In genomic region chr7:73770002-73770859, GRCh38 we compare ENCODE assay signal across 8 cellular contexts. TPM values are rescaled to one million over a fixed set of nuclear protein-coding genes. Genes with fewer than 3 reads are reported as not detected.
DNase-seq lines count a peak whose midpoint lies in the region; ATAC-seq and TF ChIP-seq lines count a peak whose summit lies in the region.

Gene CLDN3, minus strand, starts transcription at chr7:73770270. Its CDS starts 221 bp downstream, at chr7:73770049.

- peaks cover 0 to 4% (median 3%) of the 10 kb centered on the region in 5 experiments for H3K9me3 Mint-ChIP-seq in brain

- H3K27ac Mint-ChIP-seq in brain = peak within 1 kb of the TSS in 2 of 5 experiments; percentile 22 to 45

- intact Hi-C loops in right lobe of liver (cut with DNase I) (no loop called here), posterior vena cava (cut with DNase I) (no loop called here)

- TF ChIP-seq CTCF in brain (conservative IDR thresholded peaks at IDR 0.05) (no peak), right lobe of liver (IDR thresholded peaks at IDR 0.05) (no peak)

- DNase-seq in DMS 273 (lab: John Stamatoyannopoulos, UW; ENCODE audit: unreplicated experiment) = peak; percentile 82
- no peak for DNase-seq in DMS 273 treated with DMSO at 0.1 percent for 48 hours (lab: John Stamatoyannopoulos, UW)
- peak; percentile 94 for DNase-seq in NCI-H510A treated with DMSO at 0.1 percent for 48 hours (lab: John Stamatoyannopoulos, UW)
- DNase-seq in right lobe of liver = peak; percentile 95 to 98 (median 97)
- DNase-seq in ureter (ENCODE audit: low spot score) = peak; percentile 57
- DNase-seq in anterior cingulate cortex (lab: John Stamatoyannopoulos, UW) = no peak
- no peak for DNase-seq in posterior vena cava (ENCODE audit: low spot score)

- peaks cover 0 to 34% (median 12%) of the 10 kb centered on the region in 4 donors for H3K4me1 ChIP-seq in right lobe of liver

- WGBS in right lobe of liver (ENCODE audit: insufficient coverage, low coverage, low lambda C conversion rate, missing lambda C conversion rate) = 0% methylated on average over 4 of the region's 82 CpGs

- peaks cover 39% of the 10 kb centered on the region for H3K27me3 Mint-ChIP-seq in brain

- no peaks in the 10 kb centered on the region for H3K36me3 Mint-ChIP-seq in brain

- H3K27ac ChIP-seq in right lobe of liver = peak within 1 kb of the TSS; percentile 73 to 82 (median 78)

- H3K9me3 ChIP-seq in right lobe of liver = no peaks in the 10 kb centered on the region

- H3K36me3 ChIP-seq in right lobe of liver = no peaks in the 10 kb centered on the region

- peak within 1 kb of the TSS; percentile 43 to 66 (median 60) for H3K4me3 ChIP-seq in right lobe of liver

- H3K4me3 Mint-ChIP-seq in brain = peak within 1 kb of the TSS; percentile 70 to 80 (median 75)

- ATAC-seq in right lobe of liver = peak; percentile 87 to 95 (median 90)

- H3K4me1 Mint-ChIP-seq in brain = peaks cover 4% of the 10 kb centered on the region

- H3K27me3 ChIP-seq in right lobe of liver = no peaks in the 10 kb centered on the region

- peak; percentile 89 for TF ChIP-seq POLR2A in right lobe of liver (IDR thresholded peaks at IDR 0.05)

RNA-seq across cellular contexts. Expression of gene CLDN3, which starts in this region (rescaled TPM):
- polyA plus RNA-seq in brain (ENCODE audit: insufficient read depth, low read depth, low replicate concordance) = 116 TPM
- total RNA-seq in right lobe of liver = 10 to 100 TPM; 16.1 to 37.3 (median 19.9) TPM
- 6.8 TPM for total RNA-seq in ureter
- not detected for total RNA-seq in posterior vena cava

Comparison
In these comparisons a context has a peak if more than half of its experiments do, and no peak if none do; other contexts are left out.
1. DNase-seq: peak in DMS 273 (single experiment), NCI-H510A treated with DMSO at 0.1 percent for 48 hours (single experiment), right lobe of liver (3 of 3) and ureter (single experiment); none in DMS 273 treated with DMSO at 0.1 percent for 48 hours (single experiment), anterior cingulate cortex (0 of 58) and posterior vena cava (single experiment).